In the genomic region with DNA sequence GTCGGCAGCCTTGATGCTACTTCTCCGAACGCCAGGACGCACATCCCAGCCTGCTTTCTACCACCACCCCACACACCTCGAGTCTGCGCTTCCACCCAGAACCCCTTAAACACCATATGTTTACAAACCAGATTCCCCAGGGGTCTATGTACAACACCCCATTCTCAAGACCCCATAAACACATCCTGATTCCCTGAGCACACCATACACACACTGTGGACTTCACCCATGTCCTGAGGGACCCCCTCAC, we compare ENCODE assay signal across 8 cellular contexts. TPM values are rescaled to one million over a fixed set of nuclear protein-coding genes. Genes with fewer than 3 reads are reported as not detected.
DNase-seq lines count a peak whose midpoint lies in the region; ATAC-seq and TF ChIP-seq lines count a peak whose summit lies in the region.

No MANE protein-coding gene starts in this region.

- no peaks in the 10 kb centered on the region for H3K9me3 Mint-ChIP-seq in activated T-helper 17 cell treated with anti-CD3 and anti-CD28 coated beads, Interleukin-2, amount 50 U/mL, for 72 hours

- H3K9me3 ChIP-seq in HEK293 (ENCODE audit: control insufficient read depth, insufficient read depth, low read depth, low read length) = no peaks in the 10 kb centered on the region
- no peaks in the 10 kb centered on the region for H3K9me3 ChIP-seq in iPS-20b (ENCODE audit: insufficient read depth, low read depth, low read length)
- H3K9me3 ChIP-seq in smooth muscle cell (replicated peaks; ENCODE audit: low read depth) = no peaks in the 10 kb centered on the region

- H4K20me1 ChIP-seq in smooth muscle cell (ENCODE audit: low read depth) = peaks cover 24% of the 10 kb centered on the region

- H3F3A ChIP-seq in smooth muscle cell (ENCODE audit: low read depth) = no peaks in the 10 kb centered on the region

- peak overlapping the region; percentile 54 for H3K4me3 Mint-ChIP-seq in activated T-helper 17 cell treated with anti-CD3 and anti-CD28 coated beads, Interleukin-2, amount 50 U/mL, for 72 hours

- 49% methylated on average over 6 of the region's 6 CpGs for whole genome bisulfite sequencing in smooth muscle cell (ENCODE audit: low lambda C conversion rate)

- TF ChIP-seq CTCF in HEK293 (tag by site-specific recombination; IDR thresholded peaks at IDR 0.05) (no peak), smooth muscle cell (IDR thresholded peaks at IDR 0.05; ENCODE audit: borderline replicate concordance, insufficient read depth, poor library complexity, severe bottlenecking) (no peak)

- CTCF ChIA-PET in HEK293 (lab: Yijun Ruan, JAX) = interaction anchor here (1.5 kb wide), 1 partner anchor 19 kb away, joined by 3 read pairs; no protein-coding TSS in a partner anchor

- H2AFZ ChIP-seq in smooth muscle cell (ENCODE audit: low read depth) = peak overlapping the region; percentile 75

- no peaks in the 10 kb centered on the region for H3K36me3 Mint-ChIP-seq in activated T-helper 17 cell treated with anti-CD3 and anti-CD28 coated beads, Interleukin-2, amount 50 U/mL, for 72 hours (ENCODE audit: low read depth)

- H3K27ac ChIP-seq in HEK293 (ENCODE audit: extremely low read depth, low read depth, low read length) = peak overlapping the region; percentile 69; the same call in 1 of the 2 replicates
- H3K27ac ChIP-seq in iPS-20b (ENCODE audit: low read length) = no peak overlapping the region
- H3K27ac ChIP-seq in smooth muscle cell (ENCODE audit: low read depth) = no peak overlapping the region

- peaks cover 1% of the 10 kb centered on the region for H3K4me1 Mint-ChIP-seq in activated T-helper 17 cell treated with anti-CD3 and anti-CD28 coated beads, Interleukin-2, amount 50 U/mL, for 72 hours

- H3K27me3 Mint-ChIP-seq in activated T-helper 17 cell treated with anti-CD3 and anti-CD28 coated beads, Interleukin-2, amount 50 U/mL, for 72 hours = peaks cover 3% of the 10 kb centered on the region

- H3K4me1 ChIP-seq in HEK293 (ENCODE audit: control insufficient read depth, insufficient read depth, low read length) (peaks cover 9% of the 10 kb centered on the region), iPS-20b (ENCODE audit: insufficient read depth, low read length) (peaks cover 7% of the 10 kb centered on the region; the same call in 1 of the 2 replicates), smooth muscle cell (ENCODE audit: low read depth) (peaks cover 5% of the 10 kb centered on the region)

- no peak overlapping the region for H3K27ac Mint-ChIP-seq in activated T-helper 17 cell treated with anti-CD3 and anti-CD28 coated beads, Interleukin-2, amount 50 U/mL, for 72 hours

- no peak for ATAC-seq in activated T-helper 17 cell treated with anti-CD3 and anti-CD28 coated beads, Interleukin-2, amount 50 U/mL, for 72 hours (replicated peaks)
- no peak for ATAC-seq in HG03469 (IDR thresholded peaks at IDR 0.05; ENCODE audit: unreplicated experiment)
- no peak for ATAC-seq in GM19023 (IDR thresholded peaks at IDR 0.05; ENCODE audit: unreplicated experiment)

- no peak for DNase-seq in smooth muscle cell (lab: John Stamatoyannopoulos, UW; ENCODE audit: unreplicated experiment)
- no peak for DNase-seq in NCI-H510A (lab: John Stamatoyannopoulos, UW)
- no peak for DNase-seq in OCI-M2 (lab: John Stamatoyannopoulos, UW; ENCODE audit: unreplicated experiment)

- H3K9ac ChIP-seq in iPS-20b (ENCODE audit: low read depth, low read length) (peak overlapping the region; percentile 64; the same call in 1 of the 2 replicates), smooth muscle cell (ENCODE audit: low read depth) (peak overlapping the region; percentile 66)

- POLR2A ChIA-PET in HEK293 (lab: Yijun Ruan, JAX) = interaction anchor here (0.6 kb wide), 1 partner anchor 185 kb away, joined by 7 read pairs; no protein-coding TSS in a partner anchor

- peak overlapping the region; percentile 99 for H3K4me2 ChIP-seq in smooth muscle cell

- H3K27me3 ChIP-seq in iPS-20b (ENCODE audit: insufficient read depth, low read length) (peaks cover 32% of the 10 kb centered on the region), smooth muscle cell (ENCODE audit: low read depth) (no peaks in the 10 kb centered on the region)

- H3K36me3 ChIP-seq in HEK293 (ENCODE audit: control insufficient read depth in 2 of 2, insufficient read depth in 1 of 2, low read length in 2 of 2) (no peaks in the 10 kb centered on the region), iPS-20b (ENCODE audit: insufficient read depth, low read depth, low read length) (no peaks in the 10 kb centered on the region), smooth muscle cell (ENCODE audit: low read depth) (no peaks in the 10 kb centered on the region)

- H3K4me3 ChIP-seq in HEK293 (ENCODE audit: low read depth, low read length) = peak overlapping the region; percentile 85
- H3K4me3 ChIP-seq in iPS-20b (ENCODE audit: low read length) = peak overlapping the region; percentile 83
- peak overlapping the region; percentile 73 for H3K4me3 ChIP-seq in smooth muscle cell

- peaks cover 30% of the 10 kb centered on the region for H3K79me2 ChIP-seq in smooth muscle cell (ENCODE audit: low read depth)

TF ChIP-seq in HEK293, 187 proteins besides CTCF, POLR2A, EP300 and RAD21 (continues in another document):
- no peak for TF ChIP-seq GFI1B (tag by site-specific recombination; IDR thresholded peaks at IDR 0.05)
- TF ChIP-seq ZNF76 (tag by site-specific recombination; IDR thresholded peaks at IDR 0.05; ENCODE audit: borderline replicate concordance, low read depth) = peak; percentile 42; the same call in 1 of the 2 replicates
- no peak for TF ChIP-seq KLF10 (tag by site-specific recombination; IDR thresholded peaks at IDR 0.05)
- no peak for TF ChIP-seq ZNF114 (tag by site-specific recombination; IDR thresholded peaks at IDR 0.05)
- TF ChIP-seq ZNF600 (tag by site-specific recombination; IDR thresholded peaks at IDR 0.05) = no peak
- TF ChIP-seq HIC1 (tag by site-specific recombination; IDR thresholded peaks at IDR 0.05) = no peak
- no peak for TF ChIP-seq ZFP41 (tag by site-specific recombination; IDR thresholded peaks at IDR 0.05; ENCODE audit: borderline replicate concordance)
- TF ChIP-seq ZNF335 (tag by site-specific recombination; conservative IDR thresholded peaks at IDR 0.05) = peak; percentile 72
- no peak for TF ChIP-seq ZNF580 (tag by site-specific recombination; IDR thresholded peaks at IDR 0.05)
- TF ChIP-seq ZNF248 (tag by site-specific recombination; IDR thresholded peaks at IDR 0.05) = no peak
- no peak; the same call in 1 of the 2 replicates for TF ChIP-seq ZNF692 (tag by site-specific recombination; IDR thresholded peaks at IDR 0.05)
- peak; percentile 70; the same call in 1 of the 2 replicates for TF ChIP-seq ZNF391 (tag by site-specific recombination; IDR thresholded peaks at IDR 0.05; ENCODE audit: borderline replicate concordance, low read depth)
- TF ChIP-seq, protein P1, sequence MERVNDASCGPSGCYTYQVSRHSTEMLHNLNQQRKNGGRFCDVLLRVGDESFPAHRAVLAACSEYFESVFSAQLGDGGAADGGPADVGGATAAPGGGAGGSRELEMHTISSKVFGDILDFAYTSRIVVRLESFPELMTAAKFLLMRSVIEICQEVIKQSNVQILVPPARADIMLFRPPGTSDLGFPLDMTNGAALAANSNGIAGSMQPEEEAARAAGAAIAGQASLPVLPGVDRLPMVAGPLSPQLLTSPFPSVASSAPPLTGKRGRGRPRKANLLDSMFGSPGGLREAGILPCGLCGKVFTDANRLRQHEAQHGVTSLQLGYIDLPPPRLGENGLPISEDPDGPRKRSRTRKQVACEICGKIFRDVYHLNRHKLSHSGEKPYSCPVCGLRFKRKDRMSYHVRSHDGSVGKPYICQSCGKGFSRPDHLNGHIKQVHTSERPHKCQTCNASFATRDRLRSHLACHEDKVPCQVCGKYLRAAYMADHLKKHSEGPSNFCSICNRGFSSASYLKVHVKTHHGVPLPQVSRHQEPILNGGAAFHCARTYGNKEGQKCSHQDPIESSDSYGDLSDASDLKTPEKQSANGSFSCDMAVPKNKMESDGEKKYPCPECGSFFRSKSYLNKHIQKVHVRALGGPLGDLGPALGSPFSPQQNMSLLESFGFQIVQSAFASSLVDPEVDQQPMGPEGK (tag by site-specific recombination; IDR thresholded peaks at IDR 0.05) = peak; percentile 62; the same call in 1 of the 2 replicates
- no peak for TF ChIP-seq HOXC10 (CRISPR knock-in tag; IDR thresholded peaks at IDR 0.05)
- no peak for TF ChIP-seq ZNF350 (tag by site-specific recombination; IDR thresholded peaks at IDR 0.05)

RNA-seq across cellular contexts. Expression of gene TTC7B, which starts 0.7 kb away (rescaled TPM):
- total RNA-seq in activated T-helper 17 cell treated with anti-CD3 and anti-CD28 coated beads, Interleukin-2, amount 50 U/mL, for 72 hours = 10 to 100 TPM in 1 of 2 donors, 1 to 10 TPM in 1; 5.2 to 10.2 TPM
- total RNA-seq in smooth muscle cell = 22.1 and 29.2 TPM in 2 replicates
- 34.5 and 54.1 TPM in 2 replicates for polyA plus RNA-seq in smooth muscle cell
